ENCODE assay signal across 8 cellular contexts in the genomic region with DNA sequence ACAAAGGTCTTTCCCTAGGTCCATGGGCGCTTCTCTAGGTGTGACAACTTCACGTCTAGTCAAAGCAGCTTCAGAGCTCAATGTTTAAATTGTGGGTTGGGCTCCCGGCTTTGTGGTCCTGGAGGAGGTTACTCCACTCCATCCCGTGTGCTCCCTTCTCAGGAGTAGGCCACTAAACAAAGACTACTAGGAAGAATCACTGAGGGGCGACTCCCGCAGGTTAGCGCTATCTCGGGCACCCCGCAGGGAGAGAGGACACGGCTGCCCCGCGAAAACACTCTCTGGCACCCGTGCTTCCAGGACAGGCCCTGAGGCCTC. TPM values are rescaled to one million over a fixed set of nuclear protein-coding genes. Genes with fewer than 3 reads are reported as not detected.
DNase-seq lines count a peak whose midpoint lies in the region; ATAC-seq and TF ChIP-seq lines count a peak whose summit lies in the region.

No MANE protein-coding gene starts in this region.

- H3K27ac Mint-ChIP-seq in dendritic cell treated with granulocyte-macrophage colony-stimulating factor and Interleukin-4, amounts not matched to agents 40 ng/mL and 50 ng/mL, for 4 days, result peak overlapping the region; percentile 83

- peak overlapping the region; percentile 85 for H3K4me3 Mint-ChIP-seq in dendritic cell treated with granulocyte-macrophage colony-stimulating factor and Interleukin-4, amounts not matched to agents 40 ng/mL and 50 ng/mL, for 4 days

- POLR2A ChIA-PET in BJ (lab: Charles Lee), result no interaction called here
- POLR2A ChIA-PET in OCI-LY7 (lab: Charles Lee), result interaction anchor here (0.6 kb wide), 2 partner anchors 29 to 114 kb away, joined by 3 read pairs; no protein-coding TSS in a partner anchor

- H3K27ac ChIP-seq in OCI-LY7 (ENCODE audit: low read depth, low read length, poor library complexity, severe bottlenecking) (peak overlapping the region; percentile 42), vagina (peak overlapping the region; percentile 91)

- peaks cover 22% of the 10 kb centered on the region for H3K79me2 ChIP-seq in OCI-LY7 (ENCODE audit: insufficient read depth, low read depth, low read length)

- peak overlapping the region; percentile 79 for H2AFZ ChIP-seq in OCI-LY7 (ENCODE audit: low read length)

- H3K4me1 ChIP-seq in OCI-LY7 (ENCODE audit: insufficient read depth, low read length, poor library complexity, severe bottlenecking), result peaks cover 25% of the 10 kb centered on the region
- peaks cover 39% of the 10 kb centered on the region for H3K4me1 ChIP-seq in vagina

- peaks cover 41% of the 10 kb centered on the region for H3K36me3 Mint-ChIP-seq in dendritic cell treated with granulocyte-macrophage colony-stimulating factor and Interleukin-4, amounts not matched to agents 40 ng/mL and 50 ng/mL, for 4 days (ENCODE audit: low read depth)

- peaks cover 39% of the 10 kb centered on the region for H3K4me1 Mint-ChIP-seq in dendritic cell treated with granulocyte-macrophage colony-stimulating factor and Interleukin-4, amounts not matched to agents 40 ng/mL and 50 ng/mL, for 4 days (ENCODE audit: low read depth)

- H3K9me2 ChIP-seq in OCI-LY7 (ENCODE audit: insufficient read depth, low read length), result no peaks in the 10 kb centered on the region

- H3K36me3 ChIP-seq in BJ (ENCODE audit: control insufficient read depth, insufficient read depth, low read length) (peaks cover 2% of the 10 kb centered on the region; the same call in 1 of the 2 replicates), OCI-LY7 (ENCODE audit: insufficient read depth, low read length) (peaks cover 26% of the 10 kb centered on the region), vagina (peaks cover 0 to 14% of the 10 kb centered on the region in 2 donors)

- H3K9me3 ChIP-seq in OCI-LY7 (ENCODE audit: low read length), result no peaks in the 10 kb centered on the region
- H3K9me3 ChIP-seq in vagina, result no peaks in the 10 kb centered on the region

- CTCF ChIA-PET in BJ (lab: Yijun Ruan, JAX) (interaction anchor here (1.0 kb wide), 1 partner anchor 115 kb away, joined by 3 read pairs; no protein-coding TSS in a partner anchor), OCI-LY7 (lab: Charles Lee; ENCODE audit: unreplicated experiment) (no interaction called here)

- no peaks in the 10 kb centered on the region for H3K9me3 Mint-ChIP-seq in dendritic cell treated with granulocyte-macrophage colony-stimulating factor and Interleukin-4, amounts not matched to agents 40 ng/mL and 50 ng/mL, for 4 days

- no peak for DNase-seq in BJ (ENCODE audit: low read depth)
- DNase-seq in OCI-LY7 (ENCODE audit: low spot score), result peak; percentile 22
- peak; percentile 14 for DNase-seq in mucosa of gallbladder (ENCODE audit: low spot score)
- no peak for DNase-seq in vagina (ENCODE audit: extremely low spot score in 2 of 2)
- no peak for DNase-seq in DMS114 treated with DMSO at 0.1 percent for 48 hours (lab: John Stamatoyannopoulos, UW; ENCODE audit: unreplicated experiment)

- no peak for TF ChIP-seq POLR2A in vagina (IDR thresholded peaks at IDR 0.05)

- H3K4me2 ChIP-seq in OCI-LY7 (ENCODE audit: low read length), result peak overlapping the region; percentile 78

- H3K27me3 Mint-ChIP-seq in dendritic cell treated with granulocyte-macrophage colony-stimulating factor and Interleukin-4, amounts not matched to agents 40 ng/mL and 50 ng/mL, for 4 days, result peaks cover 8% of the 10 kb centered on the region

- intact Hi-C loops in OCI-LY7 (cut with micrococcal nuclease; ENCODE audit: unreplicated experiment), result loop anchor here (1.0 to 5.0 kb wide), 6 partner anchors 41 to 510 kb away; a partner anchor contains a TSS
- intact Hi-C loops in dendritic cell treated with granulocyte-macrophage colony-stimulating factor and Interleukin-4, amounts not matched to agents 40 ng/mL and 50 ng/mL, for 4 days (cut with micrococcal nuclease), result loop anchor here (1.0 to 5.0 kb wide), 2 partner anchors 42 to 75 kb away; a partner anchor contains a TSS
- intact Hi-C loops in vagina (cut with DNase I), result loop anchor here (5.0 to 10.0 kb wide), 2 partner anchors 40 to 67 kb away; a partner anchor contains a TSS

- no peak for TF ChIP-seq CTCF in BJ (IDR thresholded peaks at IDR 0.05; ENCODE audit: insufficient read depth, low read depth, low read length)
- no peak for TF ChIP-seq CTCF in OCI-LY7 (conservative IDR thresholded peaks at IDR 0.05; ENCODE audit: low read length)
- TF ChIP-seq CTCF in vagina (IDR thresholded peaks at IDR 0.05), result no peak

- H4K20me1 ChIP-seq in OCI-LY7 (ENCODE audit: insufficient read depth, low read length), result no peaks in the 10 kb centered on the region

- ATAC-seq in GM19043 (IDR thresholded peaks at IDR 0.05; ENCODE audit: low read depth, unreplicated experiment) (peak; percentile 2), GM19035 (IDR thresholded peaks at IDR 0.05; ENCODE audit: unreplicated experiment) (no peak)

- no peaks in the 10 kb centered on the region for H3K27me3 ChIP-seq in BJ (ENCODE audit: control insufficient read depth, insufficient read depth, low read length)
- H3K27me3 ChIP-seq in vagina, result no peaks in the 10 kb centered on the region

- H3K4me3 ChIP-seq in BJ (ENCODE audit: low read depth, low read length), result peak overlapping the region; percentile 88
- peak overlapping the region; percentile 97 for H3K4me3 ChIP-seq in OCI-LY7 (ENCODE audit: low read depth, low read length, poor library complexity, severe bottlenecking)
- peak overlapping the region; percentile 84 to 86 for H3K4me3 ChIP-seq in vagina

- no TSS peak for BruUV-seq in OCI-LY7 (replicated peaks; lab: Mats Ljungman, UMichigan)

RNA-seq across cellular contexts. Expression of a gene that starts 0.5 kb away (rescaled TPM):
- polyA plus RNA-seq in BJ (2011; rRNA removed), result 69.7 and 73.4 TPM in 2 replicates
- polyA minus RNA-seq in BJ (2011; rRNA and poly(A)+ RNA removed), result 27.0 and 27.8 TPM in 2 replicates
- 53.6 and 58.3 TPM in 2 replicates for total RNA-seq in OCI-LY7 (2014; rRNA removed; shearing (Covaris generic))
- total RNA-seq in OCI-LY7 (2022) (73.3 and 85.4 TPM in 2 replicates), mucosa of gallbladder (71.3 TPM), vagina (62.6 TPM)

RNA-seq across cellular contexts. Expression of a gene that starts 40.9 kb away (rescaled TPM):
- 2,101 and 2,533 TPM in 2 replicates for polyA plus RNA-seq in BJ (2011; rRNA removed)
- polyA minus RNA-seq in BJ (2011; rRNA and poly(A)+ RNA removed), result 1,760 and 2,530 TPM in 2 replicates
- 861 and 917 TPM in 2 replicates for total RNA-seq in OCI-LY7 (2014; rRNA removed; shearing (Covaris generic))
- total RNA-seq in OCI-LY7 (2022) (791 and 1,131 TPM in 2 replicates), mucosa of gallbladder (780 TPM), vagina (484 TPM)

RNA-seq across cellular contexts. Expression of a gene that starts 48.1 kb away (rescaled TPM):
- 0.12 and 0.16 TPM in 2 replicates for polyA plus RNA-seq in BJ (2011; rRNA removed)
- not detected in 2 replicates for polyA minus RNA-seq in BJ (2011; rRNA and poly(A)+ RNA removed)
- 0.62 and 0.79 TPM in 2 replicates for total RNA-seq in OCI-LY7 (2014; rRNA removed; shearing (Covaris generic))
- 0.78 TPM in 1 of 2 replicates, not detected in the other for total RNA-seq in OCI-LY7 (2022)
- 2.1 TPM for total RNA-seq in mucosa of gallbladder
- 7.1 TPM for total RNA-seq in vagina

Comparison
In these comparisons a context has a peak if more than half of its experiments do, and no peak if none do; other contexts are left out.
1. DNase-seq: peak in OCI-LY7 (single experiment) and mucosa of gallbladder (single experiment); none in BJ (single experiment), vagina (0 of 2) and DMS114 treated with DMSO at 0.1 percent for 48 hours (single experiment).
2. Peak in every context shown above with its lines, with median percentiles within 50 percentile points of each other: H3K4me3 ChIP-seq.